ENCODE assay signal across 8 cellular contexts in genomic region chr11:48081151-48082010, GRCh38.
A peak's percentile ranks its signal among the peaks of the same experiment; 100 is the strongest.
DNase-seq lines count a peak whose midpoint lies in the region; ATAC-seq, FAIRE-seq and TF ChIP-seq lines count a peak whose summit lies in the region.

No MANE protein-coding gene starts in this region.

- H2AFZ ChIP-seq in DND-41 (ENCODE audit: low read depth, low read length) (no peak overlapping the region), endothelial cell of umbilical vein (ENCODE audit: low read depth, low read length) (peak overlapping the region; percentile 87)

- H3K9me3 Mint-ChIP-seq in naive thymus-derived CD4-positive, alpha-beta T cell: no peaks in the 10 kb centered on the region

- H3K9ac ChIP-seq in DND-41 (ENCODE audit: low read depth, low read length): no peak overlapping the region
- no peak overlapping the region for H3K9ac ChIP-seq in endothelial cell of umbilical vein (replicated peaks; ENCODE audit: extremely low read depth, insufficient read depth, low read length)

- CTCF ChIA-PET in endothelial cell of umbilical vein (lab: Charles Lee): interaction anchor here (0.9 to 1.9 kb wide), 3 partner anchors 28 to 146 kb away, joined by 3 to 6 read pairs (median 4); no protein-coding TSS in a partner anchor
- CTCF ChIA-PET in naive thymus-derived CD4-positive, alpha-beta T cell (lab: Charles Lee): interaction anchor here (0.6 to 0.8 kb wide), 2 partner anchors 146 to 190 kb away, joined by 4 read pairs; no protein-coding TSS in a partner anchor

- H3K27ac Mint-ChIP-seq in naive thymus-derived CD4-positive, alpha-beta T cell: peak overlapping the region in 8 of 9 donors; percentile 21 to 83 (median 56)

- no peak for DNase-seq in DND-41
- peak; percentile 85 for DNase-seq in endothelial cell of umbilical vein (ENCODE audit: low read depth, low spot score)
- peak in 3 of 9 donors; percentile 3 to 44 (median 14) for DNase-seq in naive thymus-derived CD4-positive, alpha-beta T cell
- no peak for DNase-seq in SIG-M5 (lab: John Stamatoyannopoulos, UW)
- DNase-seq in COR-L47 (lab: John Stamatoyannopoulos, UW): no peak
- no peak for DNase-seq in NCI-H510A treated with DMSO at 0.1 percent for 48 hours (lab: John Stamatoyannopoulos, UW)

- H3K27me3 ChIP-seq in DND-41 (ENCODE audit: insufficient read depth, low read length, poor library complexity): no peaks in the 10 kb centered on the region
- H3K27me3 ChIP-seq in endothelial cell of umbilical vein (ENCODE audit: control insufficient read depth in 2 of 2, insufficient read depth in 2 of 2, low read length in 2 of 2): no peaks in the 10 kb centered on the region
- no peaks in the 10 kb centered on the region for H3K27me3 ChIP-seq in naive thymus-derived CD4-positive, alpha-beta T cell (ENCODE audit: control insufficient read depth in 2 of 2, insufficient read depth in 2 of 2, low read length in 2 of 2)

- peak overlapping the region in 7 of 10 donors; percentile 33 to 65 (median 60) for H3K4me3 Mint-ChIP-seq in naive thymus-derived CD4-positive, alpha-beta T cell

- POLR2A ChIA-PET in endothelial cell of umbilical vein (lab: Charles Lee): no interaction called here
- POLR2A ChIA-PET in naive thymus-derived CD4-positive, alpha-beta T cell (lab: Charles Lee): interaction anchor here (0.5 to 2.8 kb wide), 6 partner anchors 11 to 1967 kb away, joined by 3 to 14 read pairs (median 4); no protein-coding TSS in a partner anchor

- no peak for TF ChIP-seq POLR2A in endothelial cell of umbilical vein (IDR thresholded peaks at IDR 0.05; ENCODE audit: low read depth, low read length)

- dilution Hi-C loops in endothelial cell of umbilical vein (cut with MboI; ENCODE audit: extremely low pct_ligation_motif_present, low sequenced_read_pairs): no loop called here

- no peak overlapping the region for H3K27ac ChIP-seq in DND-41 (ENCODE audit: low read length)
- peak overlapping the region; percentile 55 for H3K27ac ChIP-seq in endothelial cell of umbilical vein (ENCODE audit: insufficient read depth, low read depth, low read length)
- H3K27ac ChIP-seq in naive thymus-derived CD4-positive, alpha-beta T cell (ENCODE audit: low read depth, low read length): no peak overlapping the region

- ATAC-seq in DND-41 (ENCODE audit: insufficient read depth, low read depth) (peak; percentile 83), SK-N-SH treated with all-trans-retinoic acid at 6 μM for 48 hours (peak; percentile 95), HG02884 (IDR thresholded peaks at IDR 0.05; ENCODE audit: unreplicated experiment) (no peak)
- peak; percentile 81 for ATAC-seq in naive thymus-derived CD4-positive, alpha-beta T cell

- no peaks in the 10 kb centered on the region for H4K20me1 ChIP-seq in DND-41 (ENCODE audit: insufficient read depth, low read length)
- no peaks in the 10 kb centered on the region for H4K20me1 ChIP-seq in endothelial cell of umbilical vein (replicated peaks; ENCODE audit: control insufficient read depth, extremely low read depth, insufficient read depth, low read length)

- BruUV-seq in endothelial cell of umbilical vein (replicated peaks; lab: Mats Ljungman, UMichigan): no TSS peak

- H3K36me3 ChIP-seq in DND-41 (ENCODE audit: insufficient read depth, low read length) (no peaks in the 10 kb centered on the region), endothelial cell of umbilical vein (ENCODE audit: control insufficient read depth in 2 of 2, extremely low read depth in 1 of 2, insufficient read depth in 2 of 2, low read length in 2 of 2) (no peaks in the 10 kb centered on the region)
- H3K36me3 ChIP-seq in naive thymus-derived CD4-positive, alpha-beta T cell (ENCODE audit: control insufficient read depth in 2 of 3, insufficient read depth in 3 of 3, low read length in 3 of 3): no peaks in the 10 kb centered on the region

- FAIRE-seq in endothelial cell of umbilical vein (lab: Jason Lieb, UNC): peak; percentile 88

- H3K4me1 ChIP-seq in DND-41 (ENCODE audit: insufficient read depth, low read length) (no peaks in the 10 kb centered on the region), endothelial cell of umbilical vein (ENCODE audit: control insufficient read depth, extremely low read depth, insufficient read depth, low read length) (peaks cover 8% of the 10 kb centered on the region)
- peaks cover 0 to 10% of the 10 kb centered on the region in 2 donors for H3K4me1 ChIP-seq in naive thymus-derived CD4-positive, alpha-beta T cell (ENCODE audit: control insufficient read depth in 2 of 2, insufficient read depth in 2 of 2, low read length in 2 of 2)

- H3K9me3 ChIP-seq in DND-41 (ENCODE audit: insufficient read depth, low read length, severe bottlenecking): no peaks in the 10 kb centered on the region
- H3K9me3 ChIP-seq in endothelial cell of umbilical vein (replicated peaks; ENCODE audit: control insufficient read depth, insufficient read depth, low read length): no peaks in the 10 kb centered on the region
- H3K9me3 ChIP-seq in naive thymus-derived CD4-positive, alpha-beta T cell (ENCODE audit: control insufficient read depth in 2 of 3, low read length in 3 of 3): no peaks in the 10 kb centered on the region

- no peaks in the 10 kb centered on the region for H3K9me1 ChIP-seq in endothelial cell of umbilical vein (replicated peaks; ENCODE audit: control insufficient read depth, extremely low read depth, insufficient read depth, low read length)

- H3K4me2 ChIP-seq in DND-41 (ENCODE audit: insufficient read depth, low read length) (no peak overlapping the region), endothelial cell of umbilical vein (ENCODE audit: insufficient read depth, low read length) (peak overlapping the region; percentile 37)

- H3K36me3 Mint-ChIP-seq in naive thymus-derived CD4-positive, alpha-beta T cell: peaks cover 0 to 40% (median 12%) of the 10 kb centered on the region in 5 donors

- peaks cover 42 to 70% (median 64%) of the 10 kb centered on the region in 7 donors for H3K4me1 Mint-ChIP-seq in naive thymus-derived CD4-positive, alpha-beta T cell

- intact Hi-C loops in endothelial cell of umbilical vein (cut with micrococcal nuclease): loop anchor here (2.0 kb wide), 1 partner anchor 19 kb away; no protein-coding TSS in a partner anchor
- intact Hi-C loops in naive thymus-derived CD4-positive, alpha-beta T cell (cut with micrococcal nuclease): no loop called here

- H3K4me3 ChIP-seq in DND-41 (ENCODE audit: low read depth in 1 of 2, low read length in 2 of 2) (no peak overlapping the region), endothelial cell of umbilical vein (replicated peaks in 1 of 3; ENCODE audit: insufficient read depth in 1 of 3, low read depth in 1 of 3, low read length in 3 of 3) (no peak overlapping the region)
- H3K4me3 ChIP-seq in naive thymus-derived CD4-positive, alpha-beta T cell (ENCODE audit: low read length): no peak overlapping the region

- H3K79me2 ChIP-seq in DND-41 (ENCODE audit: insufficient read depth, low read length) (no peaks in the 10 kb centered on the region), endothelial cell of umbilical vein (ENCODE audit: control insufficient read depth, insufficient read depth, low read length) (no peaks in the 10 kb centered on the region)

- no peaks in the 10 kb centered on the region for H3K27me3 Mint-ChIP-seq in naive thymus-derived CD4-positive, alpha-beta T cell

- no peak for TF ChIP-seq CTCF in DND-41 (IDR thresholded peaks at IDR 0.05; ENCODE audit: borderline replicate concordance, extremely low read depth, low read length, poor library complexity, severe bottlenecking)
- no peak for TF ChIP-seq CTCF in endothelial cell of umbilical vein (IDR thresholded peaks at IDR 0.05; ENCODE audit: extremely low read depth in 1 of 2, insufficient read depth in 1 of 2, low read depth in 1 of 2, low read length in 2 of 2)

TF ChIP-seq in SK-N-SH treated with all-trans-retinoic acid at 6 μM for 48 hours, 23 proteins besides CTCF, POLR2A, EP300 and RAD21 (continues in another document):
- TF ChIP-seq OSR1 (CRISPR knock-in tag; IDR thresholded peaks at IDR 0.05) (no peak), ZNF565 (CRISPR knock-in tag; conservative IDR thresholded peaks at IDR 0.05; ENCODE audit: low read depth) (no peak), ZFP3 (CRISPR knock-in tag; IDR thresholded peaks at IDR 0.05) (no peak), ESRRG (CRISPR knock-in tag; IDR thresholded peaks at IDR 0.05) (no peak), PPARA (CRISPR knock-in tag; IDR thresholded peaks at IDR 0.05; ENCODE audit: borderline replicate concordance) (no peak), ARNTL (CRISPR knock-in tag; IDR thresholded peaks at IDR 0.05; ENCODE audit: borderline replicate concordance, low read depth) (no peak), BACH2 (CRISPR knock-in tag; IDR thresholded peaks at IDR 0.05; ENCODE audit: borderline replicate concordance) (no peak), ZNF8 (CRISPR knock-in tag; IDR thresholded peaks at IDR 0.05) (no peak)

TF ChIP-seq in endothelial cell of umbilical vein, 7 proteins besides CTCF, POLR2A, EP300 and RAD21:
- no peak for TF ChIP-seq MAX (IDR thresholded peaks at IDR 0.05; ENCODE audit: insufficient read depth, insufficient read length)
- peak; percentile 27 for TF ChIP-seq FOS (IDR thresholded peaks at IDR 0.05; ENCODE audit: borderline replicate concordance, insufficient read depth, low read length)
- TF ChIP-seq JUN (IDR thresholded peaks at IDR 0.05; ENCODE audit: borderline replicate concordance, insufficient read depth, insufficient read length, low read depth): no peak
- TF ChIP-seq EZH2 (IDR thresholded peaks at IDR 0.05; ENCODE audit: borderline replicate concordance, low read depth, low read length, severe bottlenecking): no peak
- peak; percentile 50 for TF ChIP-seq POLR2AphosphoS5 (IDR thresholded peaks at IDR 0.05; ENCODE audit: insufficient read depth, low read depth, low read length)
- no peak for TF ChIP-seq GATA2 (IDR thresholded peaks at IDR 0.05; ENCODE audit: insufficient read depth, insufficient read length, low read depth, low read length)
TF ChIP-seq in endothelial cell of umbilical vein: peak in this region for 2.
